1 cellular context compared by ENCODE assay signal in the genomic region with DNA sequence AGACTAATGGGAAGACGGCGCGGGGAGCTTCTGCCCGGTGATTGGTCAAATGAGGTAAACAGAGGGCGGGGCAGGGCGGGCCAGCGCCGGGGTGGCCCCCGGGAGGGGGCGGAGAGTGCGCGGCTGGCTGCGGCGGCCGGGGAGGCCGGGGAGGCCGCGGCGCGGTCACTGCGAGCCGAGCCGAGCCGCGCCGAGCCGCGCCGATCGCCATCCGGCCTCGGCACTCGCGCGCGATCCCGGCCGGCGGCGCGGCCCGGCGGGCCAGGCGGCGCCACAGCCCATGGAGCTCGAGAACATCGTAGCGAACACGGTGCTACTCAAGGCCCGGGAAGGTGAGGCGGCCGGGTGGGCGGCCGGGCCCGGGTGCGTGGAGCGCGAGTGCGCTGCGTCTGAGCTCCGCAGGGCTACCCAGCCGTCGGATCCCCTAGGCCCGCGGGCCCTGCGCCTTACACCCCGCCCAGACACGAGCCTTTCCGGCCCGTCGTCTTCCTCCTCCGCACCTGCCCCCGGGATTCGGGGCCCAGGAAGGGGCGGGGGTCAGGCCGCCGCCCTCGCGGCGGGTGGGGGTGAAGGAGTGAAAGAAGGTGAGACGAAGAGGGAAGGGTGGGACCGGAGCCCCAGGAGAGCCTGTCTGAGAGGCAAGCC.
A peak's percentile ranks its signal among the peaks of the same experiment; 100 is the strongest.
TF ChIP-seq lines count a peak whose summit lies in the region.

A gene (plus strand): TSS at position 111 of the 645 bp plus-strand sequence. CDS start 170 bp downstream, at position 281.

TF ChIP-seq in H1, 55 proteins besides CTCF, POLR2A, EP300 and RAD21:
- TF ChIP-seq BACH1 (IDR thresholded peaks at IDR 0.05; ENCODE audit: low read length) = no peak
- peak; percentile 64 for TF ChIP-seq KDM4A (IDR thresholded peaks at IDR 0.05; ENCODE audit: low read depth, low read length, severe bottlenecking)
- TF ChIP-seq PHF8 (conservative IDR thresholded peaks at IDR 0.05; ENCODE audit: low read depth, low read length) = peak; percentile 77
- peak; percentile 38 for TF ChIP-seq ASH2L (IDR thresholded peaks at IDR 0.05; ENCODE audit: low read length)
- peak; percentile 26; the same call in 1 of the 2 replicates for TF ChIP-seq GABPA (IDR thresholded peaks at IDR 0.05; ENCODE audit: borderline replicate concordance, insufficient read depth, low read length)
TF ChIP-seq in H1: peak in this region for 4.
